ENCODE assay signal across 20 cellular contexts in the genomic region with DNA sequence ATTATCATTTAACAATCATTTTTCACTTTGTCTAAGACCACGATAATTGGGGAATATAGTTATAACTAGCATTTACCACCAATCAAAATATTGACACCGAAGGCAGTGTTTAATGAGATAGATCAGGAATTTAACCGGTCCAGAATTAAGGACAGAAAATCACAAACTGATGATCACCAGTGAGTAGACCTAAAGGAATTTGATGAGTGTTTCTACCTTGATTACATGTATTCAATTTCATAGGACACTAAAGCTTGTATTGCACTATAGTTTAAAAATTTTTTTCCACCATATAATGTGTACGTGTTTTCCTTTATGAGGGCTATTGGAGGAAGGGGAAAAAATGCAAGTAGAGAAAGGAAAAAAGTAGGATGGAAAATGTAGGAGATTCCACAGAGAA.
"Had no signal": no experiment of that assay in that cellular context is flagged by ENCODE, and none has a peak within 500 bp of the region (broad histone marks: within the 10 kb centered on the region; RNA-seq: fewer than 3 reads in every experiment).

No MANE protein-coding gene starts in this region.

- H3K27ac ChIP-seq: ascending aorta, gastrocnemius medialis, neutrophil, right lobe of liver, tibial nerve had no signal

- H3K9me3 ChIP-seq: adrenal gland, ascending aorta, gastrocnemius medialis, neutrophil, right lobe of liver, tibial nerve had no signal

- DNase-seq: activated CD4-positive, alpha-beta T cell treated with anti-CD3 and anti-CD28 coated beads, Interleukin-2, amount 50 U/mL, for 1 hour; activated CD4-positive, CD25-positive, alpha-beta regulatory T cell treated with anti-CD3 and anti-CD28 coated beads, Interleukin-2, amount 50 U/mL, for 72 hours; activated naive CD4-positive, alpha-beta T cell; activated T-cell treated with anti-CD3 and anti-CD28 coated beads for 4 hours; activated T-cell treated with anti-CD3 and anti-CD28 coated beads, Interleukin-2, amount 50 U/mL, for 72 hours; adrenal gland; central memory CD4-positive, alpha-beta T cell; gastrocnemius medialis; glutamatergic neuron; islet precursor cell; left cardiac atrium; left ventricle myocardium superior; naive B cell; nephron progenitor cell; right lobe of liver; stimulated activated CD4-positive, alpha-beta T cell treated with anti-CD3 and anti-CD28 coated beads, Interleukin-2, amount 100 ng/mL, for 48 hours; stimulated activated naive CD4-positive, alpha-beta T cell treated with Interleukin-2 at 50 U/mL for 16 hours had no signal

- H3K4me3 ChIP-seq: adrenal gland, ascending aorta, gastrocnemius medialis, right lobe of liver, tibial nerve had no signal

- H3K4me1 ChIP-seq: ascending aorta, right lobe of liver, tibial nerve had no signal

- ATAC-seq: activated T-cell treated with anti-CD3 and anti-CD28 coated beads, Interleukin-2, amount 50 U/mL, for 72 hours; gastrocnemius medialis; left ventricle myocardium superior had no signal

- H3K36me3 ChIP-seq: adrenal gland, ascending aorta, gastrocnemius medialis, neutrophil, right lobe of liver, tibial nerve had no signal

- H3K27me3 ChIP-seq: adrenal gland, ascending aorta, gastrocnemius medialis, neutrophil, right lobe of liver, tibial nerve had no signal
